Comparison of ENCODE assay signal across 1 cellular context in the genomic region with DNA sequence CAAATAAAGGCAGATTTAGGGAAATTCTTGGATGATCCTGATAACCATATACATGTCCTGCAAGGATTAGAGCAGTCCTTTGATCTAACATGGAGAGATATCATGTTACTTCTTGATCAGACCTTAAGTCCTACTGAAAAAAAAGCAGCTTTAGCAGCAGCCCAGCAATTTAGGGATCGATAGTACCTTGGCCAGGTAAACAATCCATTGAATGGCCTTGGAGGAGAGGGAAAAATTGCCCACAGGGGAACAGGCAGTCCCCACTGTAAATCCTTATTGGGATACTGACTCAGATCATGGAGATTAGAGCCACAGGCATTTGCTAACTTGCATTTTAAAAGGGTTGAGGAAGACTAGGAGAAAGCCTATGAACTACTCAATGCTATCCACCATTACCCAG.
TF ChIP-seq lines count a peak whose summit lies in the region.

No MANE protein-coding gene starts in this region.

TF ChIP-seq in HepG2, 621 proteins besides CTCF, POLR2A, EP300 and RAD21:
- peak; percentile 50 for TF ChIP-seq ONECUT2 (CRISPR knock-in tag; IDR thresholded peaks at IDR 0.05)
- TF ChIP-seq, protein P1, sequence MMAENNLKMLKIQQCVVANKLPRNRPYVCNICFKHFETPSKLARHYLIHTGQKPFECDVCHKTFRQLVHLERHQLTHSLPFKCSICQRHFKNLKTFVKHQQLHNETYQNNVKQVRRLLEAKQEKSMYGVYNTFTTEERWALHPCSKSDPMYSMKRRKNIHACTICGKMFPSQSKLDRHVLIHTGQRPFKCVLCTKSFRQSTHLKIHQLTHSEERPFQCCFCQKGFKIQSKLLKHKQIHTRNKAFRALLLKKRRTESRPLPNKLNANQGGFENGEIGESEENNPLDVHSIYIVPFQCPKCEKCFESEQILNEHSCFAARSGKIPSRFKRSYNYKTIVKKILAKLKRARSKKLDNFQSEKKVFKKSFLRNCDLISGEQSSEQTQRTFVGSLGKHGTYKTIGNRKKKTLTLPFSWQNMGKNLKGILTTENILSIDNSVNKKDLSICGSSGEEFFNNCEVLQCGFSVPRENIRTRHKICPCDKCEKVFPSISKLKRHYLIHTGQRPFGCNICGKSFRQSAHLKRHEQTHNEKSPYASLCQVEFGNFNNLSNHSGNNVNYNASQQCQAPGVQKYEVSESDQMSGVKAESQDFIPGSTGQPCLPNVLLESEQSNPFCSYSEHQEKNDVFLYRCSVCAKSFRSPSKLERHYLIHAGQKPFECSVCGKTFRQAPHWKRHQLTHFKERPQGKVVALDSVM (CRISPR knock-in tag; IDR thresholded peaks at IDR 0.05), result no peak
- TF ChIP-seq EEA1 (CRISPR knock-in tag; IDR thresholded peaks at IDR 0.05; ENCODE audit: borderline replicate concordance), result no peak
TF ChIP-seq in HepG2: peak in this region for 1.
